ENCODE assay signal across 1 cellular context in the genomic region with DNA sequence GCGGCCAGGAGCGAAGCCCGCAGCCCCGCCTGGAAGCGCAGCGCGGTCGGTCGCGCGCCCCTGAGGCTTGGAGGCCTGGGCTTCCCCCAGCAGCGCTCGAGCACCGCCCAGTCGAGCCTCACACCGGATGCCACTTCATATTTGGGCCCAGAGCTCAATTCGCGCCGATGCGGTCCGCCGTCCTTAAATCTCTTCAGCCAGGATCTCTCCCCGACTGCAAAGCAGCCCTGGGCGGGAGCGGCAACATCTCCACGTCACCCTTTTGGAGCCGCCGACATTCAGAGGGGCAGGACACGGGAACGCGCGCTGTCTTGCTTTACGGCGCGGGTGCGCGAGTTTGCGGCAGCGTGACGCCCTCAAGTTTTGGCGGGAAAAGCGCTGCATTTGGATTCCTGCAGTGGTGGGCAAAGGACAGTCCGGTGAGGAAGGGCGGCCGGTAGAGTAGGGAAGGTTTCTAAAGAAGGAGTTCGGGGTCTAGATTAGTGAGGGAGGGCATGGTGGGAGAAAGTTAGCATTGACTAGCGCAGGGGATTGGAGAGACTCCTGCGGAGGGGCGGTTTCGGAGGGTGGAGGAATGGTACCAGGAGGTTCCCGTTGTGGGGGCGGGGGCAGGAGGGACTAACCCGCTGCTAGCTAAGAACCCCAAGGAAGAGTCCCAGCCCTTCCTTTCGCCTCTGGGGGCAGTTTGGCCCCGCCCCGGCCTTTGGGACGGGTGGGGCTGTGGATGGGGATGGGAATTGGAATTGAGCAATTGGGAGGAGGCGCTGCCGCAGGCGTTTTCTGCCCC.
A peak's percentile ranks its signal among the peaks of the same experiment; 100 is the strongest.
TF ChIP-seq lines count a peak whose summit lies in the region.

No MANE protein-coding gene starts in this region.

TF ChIP-seq in HepG2, 621 proteins besides CTCF, POLR2A, EP300 and RAD21 (continued from another document and continues in another):
- TF ChIP-seq, protein P1, sequence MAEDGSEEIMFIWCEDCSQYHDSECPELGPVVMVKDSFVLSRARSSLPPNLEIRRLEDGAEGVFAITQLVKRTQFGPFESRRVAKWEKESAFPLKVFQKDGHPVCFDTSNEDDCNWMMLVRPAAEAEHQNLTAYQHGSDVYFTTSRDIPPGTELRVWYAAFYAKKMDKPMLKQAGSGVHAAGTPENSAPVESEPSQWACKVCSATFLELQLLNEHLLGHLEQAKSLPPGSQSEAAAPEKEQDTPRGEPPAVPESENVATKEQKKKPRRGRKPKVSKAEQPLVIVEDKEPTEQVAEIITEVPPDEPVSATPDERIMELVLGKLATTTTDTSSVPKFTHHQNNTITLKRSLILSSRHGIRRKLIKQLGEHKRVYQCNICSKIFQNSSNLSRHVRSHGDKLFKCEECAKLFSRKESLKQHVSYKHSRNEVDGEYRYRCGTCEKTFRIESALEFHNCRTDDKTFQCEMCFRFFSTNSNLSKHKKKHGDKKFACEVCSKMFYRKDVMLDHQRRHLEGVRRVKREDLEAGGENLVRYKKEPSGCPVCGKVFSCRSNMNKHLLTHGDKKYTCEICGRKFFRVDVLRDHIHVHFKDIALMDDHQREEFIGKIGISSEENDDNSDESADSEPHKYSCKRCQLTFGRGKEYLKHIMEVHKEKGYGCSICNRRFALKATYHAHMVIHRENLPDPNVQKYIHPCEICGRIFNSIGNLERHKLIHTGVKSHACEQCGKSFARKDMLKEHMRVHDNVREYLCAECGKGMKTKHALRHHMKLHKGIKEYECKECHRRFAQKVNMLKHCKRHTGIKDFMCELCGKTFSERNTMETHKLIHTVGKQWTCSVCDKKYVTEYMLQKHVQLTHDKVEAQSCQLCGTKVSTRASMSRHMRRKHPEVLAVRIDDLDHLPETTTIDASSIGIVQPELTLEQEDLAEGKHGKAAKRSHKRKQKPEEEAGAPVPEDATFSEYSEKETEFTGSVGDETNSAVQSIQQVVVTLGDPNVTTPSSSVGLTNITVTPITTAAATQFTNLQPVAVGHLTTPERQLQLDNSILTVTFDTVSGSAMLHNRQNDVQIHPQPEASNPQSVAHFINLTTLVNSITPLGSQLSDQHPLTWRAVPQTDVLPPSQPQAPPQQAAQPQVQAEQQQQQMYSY (CRISPR knock-in tag; IDR thresholded peaks at IDR 0.05), result peak; percentile 49; the same call in 1 of the 2 replicates
- TF ChIP-seq ZKSCAN8 (CRISPR knock-in tag; IDR thresholded peaks at IDR 0.05; ENCODE audit: borderline replicate concordance) (no peak; the same call in 1 of the 2 replicates), RXRB (CRISPR knock-in tag; IDR thresholded peaks at IDR 0.05; ENCODE audit: borderline replicate concordance) (peak; percentile 65; the same call in 1 of the 2 replicates), ZGPAT (CRISPR knock-in tag; IDR thresholded peaks at IDR 0.05) (peak; percentile 94), ZNF432 (CRISPR knock-in tag; IDR thresholded peaks at IDR 0.05; ENCODE audit: borderline replicate concordance) (no peak), SRSF1 (optimal IDR thresholded peaks at IDR 0.05; ENCODE audit: low read depth, low read length) (peak; percentile 94), GABPA (IDR thresholded peaks at IDR 0.05; ENCODE audit: low read depth, low read length) (no peak), GABPA (CRISPR knock-in tag; IDR thresholded peaks at IDR 0.05; ENCODE audit: low read depth) (peak; percentile 64), HNRNPH1 (optimal IDR thresholded peaks at IDR 0.05; ENCODE audit: low read depth, low read length) (no peak), RAD51 (IDR thresholded peaks at IDR 0.05; ENCODE audit: borderline replicate concordance) (no peak), ZNF670 (CRISPR knock-in tag; IDR thresholded peaks at IDR 0.05; ENCODE audit: borderline replicate concordance) (peak; percentile 36; the same call in 1 of the 2 replicates), MED1 (CRISPR knock-in tag; IDR thresholded peaks at IDR 0.05) (no peak), SMARCE1 (IDR thresholded peaks at IDR 0.05; ENCODE audit: borderline replicate concordance) (no peak), ETV6 (CRISPR knock-in tag; conservative IDR thresholded peaks at IDR 0.05) (peak; percentile 2; the same call in 1 of the 2 replicates), PHF5A (CRISPR knock-in tag; IDR thresholded peaks at IDR 0.05; ENCODE audit: low read depth, unreplicated experiment) (no peak), ARID5B (CRISPR knock-in tag; IDR thresholded peaks at IDR 0.05) (peak; percentile 62), CENPX (CRISPR knock-in tag; IDR thresholded peaks at IDR 0.05) (no peak), ZNF629 (CRISPR knock-in tag; conservative IDR thresholded peaks at IDR 0.05) (0 out of 2 replicates have a peak, but pooled peaks have one; percentile 33), ZNF83 (CRISPR knock-in tag; IDR thresholded peaks at IDR 0.05; ENCODE audit: borderline replicate concordance) (no peak; the same call in 1 of the 2 replicates), HHEX (CRISPR knock-in tag; IDR thresholded peaks at IDR 0.05) (no peak), HMG20B (CRISPR knock-in tag; conservative IDR thresholded peaks at IDR 0.05) (no peak), EHMT2 (IDR thresholded peaks at IDR 0.05; ENCODE audit: borderline replicate concordance, low read depth, low read length) (no peak; the same call in 1 of the 2 replicates), NCOR1 (IDR thresholded peaks at IDR 0.05; ENCODE audit: borderline replicate concordance, low read length) (no peak), ZNF652 (CRISPR knock-in tag; IDR thresholded peaks at IDR 0.05; ENCODE audit: borderline replicate concordance, low read depth) (no peak), PAF1 (CRISPR knock-in tag; IDR thresholded peaks at IDR 0.05) (no peak), CSRNP2 (CRISPR knock-in tag; conservative IDR thresholded peaks at IDR 0.05; ENCODE audit: low read depth) (no peak; the same call in 1 of the 2 replicates), ZNF451 (CRISPR knock-in tag; IDR thresholded peaks at IDR 0.05) (peak; percentile 80), HOXA7 (CRISPR knock-in tag; IDR thresholded peaks at IDR 0.05) (0 out of 2 replicates have a peak, but pooled peaks have one; percentile 85), EZH2 (conservative IDR thresholded peaks at IDR 0.05; ENCODE audit: low read depth, low read length) (no peak), ZNF784 (CRISPR knock-in tag; IDR thresholded peaks at IDR 0.05; ENCODE audit: borderline replicate concordance) (peak; percentile 97), KLF6 (CRISPR knock-in tag; IDR thresholded peaks at IDR 0.05) (peak; percentile 74; the same call in 1 of the 2 replicates)
- TF ChIP-seq, protein P2, sequence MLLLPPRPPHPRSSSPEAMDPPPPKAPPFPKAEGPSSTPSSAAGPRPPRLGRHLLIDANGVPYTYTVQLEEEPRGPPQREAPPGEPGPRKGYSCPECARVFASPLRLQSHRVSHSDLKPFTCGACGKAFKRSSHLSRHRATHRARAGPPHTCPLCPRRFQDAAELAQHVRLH (CRISPR knock-in tag; IDR thresholded peaks at IDR 0.05; ENCODE audit: borderline replicate concordance, low read depth), result peak; percentile 92
- TF ChIP-seq, protein P3, sequence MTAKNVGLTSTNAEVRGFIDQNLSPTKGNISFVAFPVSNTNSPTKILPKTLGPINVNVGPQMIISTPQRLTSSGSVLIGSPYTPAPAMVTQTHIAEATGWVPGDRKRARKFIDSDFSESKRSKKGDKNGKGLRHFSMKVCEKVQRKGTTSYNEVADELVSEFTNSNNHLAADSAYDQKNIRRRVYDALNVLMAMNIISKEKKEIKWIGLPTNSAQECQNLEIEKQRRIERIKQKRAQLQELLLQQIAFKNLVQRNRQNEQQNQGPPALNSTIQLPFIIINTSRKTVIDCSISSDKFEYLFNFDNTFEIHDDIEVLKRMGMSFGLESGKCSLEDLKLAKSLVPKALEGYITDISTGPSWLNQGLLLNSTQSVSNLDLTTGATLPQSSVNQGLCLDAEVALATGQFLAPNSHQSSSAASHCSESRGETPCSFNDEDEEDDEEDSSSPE (CRISPR knock-in tag; IDR thresholded peaks at IDR 0.05), result peak; percentile 100
- TF ChIP-seq, protein P4, sequence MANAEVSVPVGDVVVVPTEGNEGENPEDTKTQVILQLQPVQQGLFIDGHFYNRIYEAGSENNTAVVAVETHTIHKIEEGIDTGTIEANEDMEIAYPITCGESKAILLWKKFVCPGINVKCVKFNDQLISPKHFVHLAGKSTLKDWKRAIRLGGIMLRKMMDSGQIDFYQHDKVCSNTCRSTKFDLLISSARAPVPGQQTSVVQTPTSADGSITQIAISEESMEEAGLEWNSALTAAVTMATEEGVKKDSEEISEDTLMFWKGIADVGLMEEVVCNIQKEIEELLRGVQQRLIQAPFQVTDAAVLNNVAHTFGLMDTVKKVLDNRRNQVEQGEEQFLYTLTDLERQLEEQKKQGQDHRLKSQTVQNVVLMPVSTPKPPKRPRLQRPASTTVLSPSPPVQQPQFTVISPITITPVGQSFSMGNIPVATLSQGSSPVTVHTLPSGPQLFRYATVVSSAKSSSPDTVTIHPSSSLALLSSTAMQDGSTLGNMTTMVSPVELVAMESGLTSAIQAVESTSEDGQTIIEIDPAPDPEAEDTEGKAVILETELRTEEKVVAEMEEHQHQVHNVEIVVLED (CRISPR knock-in tag; IDR thresholded peaks at IDR 0.05; ENCODE audit: borderline replicate concordance), result peak; percentile 94
- TF ChIP-seq, protein P5, sequence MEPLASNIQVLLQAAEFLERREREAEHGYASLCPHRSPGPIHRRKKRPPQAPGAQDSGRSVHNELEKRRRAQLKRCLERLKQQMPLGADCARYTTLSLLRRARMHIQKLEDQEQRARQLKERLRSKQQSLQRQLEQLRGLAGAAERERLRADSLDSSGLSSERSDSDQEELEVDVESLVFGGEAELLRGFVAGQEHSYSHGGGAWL (CRISPR knock-in tag; IDR thresholded peaks at IDR 0.05), result peak; percentile 87; the same call in 1 of the 2 replicates
- TF ChIP-seq, protein P6, sequence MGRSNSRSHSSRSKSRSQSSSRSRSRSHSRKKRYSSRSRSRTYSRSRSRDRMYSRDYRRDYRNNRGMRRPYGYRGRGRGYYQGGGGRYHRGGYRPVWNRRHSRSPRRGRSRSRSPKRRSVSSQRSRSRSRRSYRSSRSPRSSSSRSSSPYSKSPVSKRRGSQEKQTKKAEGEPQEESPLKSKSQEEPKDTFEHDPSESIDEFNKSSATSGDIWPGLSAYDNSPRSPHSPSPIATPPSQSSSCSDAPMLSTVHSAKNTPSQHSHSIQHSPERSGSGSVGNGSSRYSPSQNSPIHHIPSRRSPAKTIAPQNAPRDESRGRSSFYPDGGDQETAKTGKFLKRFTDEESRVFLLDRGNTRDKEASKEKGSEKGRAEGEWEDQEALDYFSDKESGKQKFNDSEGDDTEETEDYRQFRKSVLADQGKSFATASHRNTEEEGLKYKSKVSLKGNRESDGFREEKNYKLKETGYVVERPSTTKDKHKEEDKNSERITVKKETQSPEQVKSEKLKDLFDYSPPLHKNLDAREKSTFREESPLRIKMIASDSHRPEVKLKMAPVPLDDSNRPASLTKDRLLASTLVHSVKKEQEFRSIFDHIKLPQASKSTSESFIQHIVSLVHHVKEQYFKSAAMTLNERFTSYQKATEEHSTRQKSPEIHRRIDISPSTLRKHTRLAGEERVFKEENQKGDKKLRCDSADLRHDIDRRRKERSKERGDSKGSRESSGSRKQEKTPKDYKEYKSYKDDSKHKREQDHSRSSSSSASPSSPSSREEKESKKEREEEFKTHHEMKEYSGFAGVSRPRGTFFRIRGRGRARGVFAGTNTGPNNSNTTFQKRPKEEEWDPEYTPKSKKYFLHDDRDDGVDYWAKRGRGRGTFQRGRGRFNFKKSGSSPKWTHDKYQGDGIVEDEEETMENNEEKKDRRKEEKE (IDR thresholded peaks at IDR 0.05), result no peak
